Comparison of ENCODE assay signal across 24 cellular contexts in the genomic region with DNA sequence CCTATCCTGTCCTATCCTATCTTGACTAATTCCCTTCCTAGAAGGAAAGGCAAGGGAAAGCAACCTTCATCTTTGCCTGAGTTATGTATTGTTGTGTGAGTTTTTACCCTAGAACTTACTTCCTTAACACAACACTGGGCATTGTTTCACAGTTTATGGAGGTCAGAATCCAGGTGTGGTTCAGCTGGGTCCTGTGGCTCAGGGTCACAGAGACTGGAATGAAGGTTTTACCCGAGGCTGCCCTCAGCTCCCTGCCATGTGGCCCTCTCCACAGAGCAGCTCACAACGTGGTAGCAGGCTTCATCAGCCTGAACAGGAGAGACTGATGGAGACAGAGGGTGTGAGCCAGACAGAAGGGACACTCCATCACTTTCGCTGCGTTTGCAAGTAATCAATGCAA.
"Had no signal": no experiment of that assay in that cellular context is flagged by ENCODE, and none has a peak within 500 bp of the region (broad histone marks: within the 10 kb centered on the region; RNA-seq: fewer than 3 reads in every experiment).

No MANE protein-coding gene starts in this region.

- H3K9me3 Mint-ChIP-seq: IgD-negative memory B cell had no signal

- H3K27me3 ChIP-seq: SJCRH30 had no signal

- H3K4me3 Mint-ChIP-seq: IgD-negative memory B cell had no signal

- DNase-seq: KBM-7; MV-4-11; NCI-H1048; NCI-H1105; NCI-H1417; NCI-H146; NCI-H1694 treated with DMSO at 0.1 percent for 48 hours; NCI-H1930; NCI-H2081; NCI-H2107; NCI-H226; NCI-H446; NCI-H510A; NCI-H524 treated with DMSO at 0.1 percent for 48 hours; NCI-H69; NCI-H774; NK-92 treated with Interleukin-12 subunit alpha and Interleukin-12 subunit beta, amount 100 ng/mL, for 24 hours; PC-3; SHP77 treated with DMSO at 0.1 percent for 48 hours; SJCRH30 had no signal

- H3K4me1 Mint-ChIP-seq: IgD-negative memory B cell had no signal

- H3K36me3 ChIP-seq: SJCRH30 had no signal

- H3K4me3 ChIP-seq: SJCRH30 had no signal

- ATAC-seq: Panc1, PC-3, Right ventricle myocardium inferior, SK-N-SH treated with all-trans-retinoic acid at 6 μM for 48 hours had no signal

- H3K36me3 Mint-ChIP-seq: IgD-negative memory B cell had no signal

- H3K27ac ChIP-seq: SJCRH30 had no signal

- H3K4me1 ChIP-seq: SJCRH30 had no signal

- H3K9me3 ChIP-seq: SJCRH30 had no signal

- H3K27ac Mint-ChIP-seq: IgD-negative memory B cell had no signal
